In genomic region chr2:237980087-237980486, GRCh38 we compare ENCODE assay signal across 17 cellular contexts. TPM values are rescaled to one million over a fixed set of nuclear protein-coding genes. Genes with fewer than 3 reads are reported as not detected.
DNase-seq lines count a peak whose midpoint lies in the region; ATAC-seq, FAIRE-seq and TF ChIP-seq lines count a peak whose summit lies in the region.
"Had no signal": no experiment of that assay in that cellular context is flagged by ENCODE, and none has a peak within 500 bp of the region (broad histone marks: within the 10 kb centered on the region; RNA-seq: fewer than 3 reads in every experiment).

No MANE protein-coding gene starts in this region.

- H3K27ac Mint-ChIP-seq in activated naive CD4-positive, alpha-beta T cell treated with anti-CD3 and anti-CD28 coated beads, Interleukin-2, amount 50 U/mL, for 72 hours: peak overlapping the region; percentile 84 to 97
- peak overlapping the region; percentile 93 for H3K27ac Mint-ChIP-seq in activated naive CD8-positive, alpha-beta T cell treated with anti-CD3 and anti-CD28 coated beads, Interleukin-2, amount 10 ng/mL, durations not matched to agents 7 days and 5 days
- H3K27ac Mint-ChIP-seq: activated B cell treated with CpG ODN at 0.5 μM for 24 hours, memory B cell had no signal

- no peaks in the 10 kb centered on the region for H3K27me3 ChIP-seq in pancreas
- H3K27me3 ChIP-seq: esophagus muscularis mucosa had no signal

- H3K9me3 ChIP-seq in pancreas: no peaks in the 10 kb centered on the region
- H3K9me3 ChIP-seq: esophagus muscularis mucosa had no signal

- peak overlapping the region; percentile 75 for H3K4me3 Mint-ChIP-seq in activated naive CD8-positive, alpha-beta T cell treated with anti-CD3 and anti-CD28 coated beads, Interleukin-2, amount 10 ng/mL, durations not matched to agents 7 days and 5 days
- H3K4me3 Mint-ChIP-seq: activated B cell treated with CpG ODN at 0.5 μM for 24 hours, memory B cell had no signal

- H3K27ac ChIP-seq in pancreas: no peak overlapping the region
- H3K27ac ChIP-seq: esophagus muscularis mucosa, SK-N-MC had no signal

- 68 to 100% methylated on average over 1 of the region's 1 CpG for WGBS in pancreas, 2 donors

- no peaks in the 10 kb centered on the region for H3K27me3 Mint-ChIP-seq in activated naive CD8-positive, alpha-beta T cell treated with anti-CD3 and anti-CD28 coated beads, Interleukin-2, amount 10 ng/mL, durations not matched to agents 7 days and 5 days
- H3K27me3 Mint-ChIP-seq: activated B cell treated with CpG ODN at 0.5 μM for 24 hours, memory B cell, progenitor cell of endocrine pancreas had no signal

- FAIRE-seq in pancreas (lab: Jason Lieb, UNC): no peak

- peaks cover 56% of the 10 kb centered on the region for H3K4me1 Mint-ChIP-seq in activated naive CD8-positive, alpha-beta T cell treated with anti-CD3 and anti-CD28 coated beads, Interleukin-2, amount 10 ng/mL, durations not matched to agents 7 days and 5 days

- H3K36me3 Mint-ChIP-seq in activated naive CD4-positive, alpha-beta T cell treated with anti-CD3 and anti-CD28 coated beads, Interleukin-2, amount 50 U/mL, for 72 hours: peaks cover 23 to 41% of the 10 kb centered on the region in 2 donors
- H3K36me3 Mint-ChIP-seq in activated naive CD8-positive, alpha-beta T cell treated with anti-CD3 and anti-CD28 coated beads, Interleukin-2, amount 10 ng/mL, durations not matched to agents 7 days and 5 days: peaks cover 41% of the 10 kb centered on the region

- intact Hi-C loops in pancreas (cut with DNase I): no loop called here

- no peak for ATAC-seq in activated naive CD4-positive, alpha-beta T cell treated with anti-CD3 and anti-CD28 coated beads, Interleukin-2, amount 50 U/mL, for 72 hours
- no peak for ATAC-seq in activated naive CD8-positive, alpha-beta T cell treated with anti-CD3 and anti-CD28 coated beads, Interleukin-2, amount 10 ng/mL, durations not matched to agents 7 days and 5 days (ENCODE audit: low read depth)
- ATAC-seq in pancreas (no peak), HG02623 (IDR thresholded peaks at IDR 0.05; ENCODE audit: unreplicated experiment) (no peak)
- ATAC-seq in activated CD4-positive, CD25-positive, alpha-beta regulatory T cell treated with anti-CD3 and anti-CD28 coated beads, Interleukin-2, amount 50 U/mL, for 24 hours: no peak

- no peak overlapping the region for H3K4me3 ChIP-seq in pancreas
- H3K4me3 ChIP-seq: esophagus muscularis mucosa, SK-N-MC had no signal

- no peak for TF ChIP-seq CTCF in pancreas (IDR thresholded peaks at IDR 0.05)

- H3K36me3 ChIP-seq in pancreas: no peaks in the 10 kb centered on the region

- no peaks in the 10 kb centered on the region for H3K9me3 Mint-ChIP-seq in activated naive CD4-positive, alpha-beta T cell treated with anti-CD3 and anti-CD28 coated beads, Interleukin-2, amount 50 U/mL, for 72 hours
- H3K9me3 Mint-ChIP-seq in activated naive CD8-positive, alpha-beta T cell treated with anti-CD3 and anti-CD28 coated beads, Interleukin-2, amount 10 ng/mL, durations not matched to agents 7 days and 5 days: no peaks in the 10 kb centered on the region
- H3K9me3 Mint-ChIP-seq: activated B cell treated with CpG ODN at 0.5 μM for 24 hours, memory B cell had no signal

- peaks cover 0 to 13% (median 5%) of the 10 kb centered on the region in 3 donors for H3K4me1 ChIP-seq in pancreas

- POLR2A ChIA-PET in activated naive CD8-positive, alpha-beta T cell treated with anti-CD3 and anti-CD28 coated beads, Interleukin-2, amount 10 ng/mL, durations not matched to agents 7 days and 5 days (lab: Charles Lee): interaction anchor here (0.7 to 1.9 kb wide), 5 partner anchors 10 to 224 kb away, joined by 3 to 9 read pairs (median 3); partner anchors contain the start of genes ILKAP and SCLY

- DNase-seq in activated naive CD4-positive, alpha-beta T cell treated with anti-CD3 and anti-CD28 coated beads, Interleukin-2, amount 50 U/mL, for 72 hours (ENCODE audit: low spot score in 2 of 2): no peak
- no peak for DNase-seq in activated naive CD4-positive, alpha-beta T cell (lab: John Stamatoyannopoulos, UW)
- DNase-seq in activated naive CD8-positive, alpha-beta T cell treated with anti-CD3 and anti-CD28 coated beads, Interleukin-2, amount 10 ng/mL, durations not matched to agents 7 days and 5 days: no peak
- DNase-seq in medulla oblongata (ENCODE audit: extremely low spot score): peak; percentile 84
- DNase-seq in pancreas: no peak
- no peak for DNase-seq in mucosa of gallbladder (ENCODE audit: low spot score)
- DNase-seq: activated B cell treated with CpG ODN at 0.5 μM for 24 hours, activated gamma-delta T cell treated with Interleukin-2 at 50 U/mL for 16 hours, DMS79 treated with DMSO at 0.1 percent for 48 hours, NCI-H1436, NCI-H82 had no signal

RNA-seq across cellular contexts. Expression of gene UBE2F, which starts 13.3 kb away (rescaled TPM):
- total RNA-seq in activated naive CD4-positive, alpha-beta T cell treated with anti-CD3 and anti-CD28 coated beads, Interleukin-2, amount 50 U/mL, for 72 hours: 100 to 1,000 TPM in 1 of 2 donors, 10 to 100 TPM in 1; 64.5 to 175 TPM
- 10 to 100 TPM; 49.0 to 49.8 TPM for total RNA-seq in activated naive CD8-positive, alpha-beta T cell treated with anti-CD3 and anti-CD28 coated beads, Interleukin-2, amount 10 ng/mL, durations not matched to agents 7 days and 5 days
- 10 to 100 TPM; 39.3 to 51.7 (median 43.0) TPM for total RNA-seq in pancreas
- polyA plus RNA-seq in pancreas: 10 to 100 TPM; 32.4 to 32.5 TPM
- total RNA-seq in mucosa of gallbladder: 48.5 TPM
